Comparison of ENCODE assay signal across 8 cellular contexts in genomic region chr10:102642553-102643345, GRCh38. TPM values are rescaled to one million over a fixed set of nuclear protein-coding genes. Genes with fewer than 3 reads are reported as not detected.
DNase-seq lines count a peak whose midpoint lies in the region; ATAC-seq and TF ChIP-seq lines count a peak whose summit lies in the region.

No MANE protein-coding gene starts in this region.

- intact Hi-C loops in CD8-positive, alpha-beta T cell (cut with DNase I, micrococcal nuclease): loop anchor here (1.0 to 10.0 kb wide), 16 partner anchors 29 to 1288 kb away; partner anchors contain the start of genes NFKB2 (in 2 of the 2), OGA (in 2 of the 2), WBP1L (in 2 of the 2) and ACTR1A (in 1 of the 2)
- intact Hi-C loops in HCT116 (cut with micrococcal nuclease) (loop anchor here (2.0 to 5.0 kb wide), 2 partner anchors 38 to 1580 kb away; partner anchors contain the start of gene KAZALD1), OCI-LY7 (cut with micrococcal nuclease; ENCODE audit: unreplicated experiment) (loop anchor here (5.0 to 10.0 kb wide), 2 partner anchors 810 to 948 kb away; partner anchors contain the start of gene FBXW4)

- H3K27me3 ChIP-seq in CD8-positive, alpha-beta T cell (ENCODE audit: insufficient read depth, low read length): no peaks in the 10 kb centered on the region
- H3K27me3 ChIP-seq in HCT116 (ENCODE audit: insufficient read depth, low read length) (no peaks in the 10 kb centered on the region), neuron (ENCODE audit: insufficient read depth, low read length) (no peaks in the 10 kb centered on the region)

- H3K36me3 ChIP-seq in CD8-positive, alpha-beta T cell (ENCODE audit: insufficient read depth, low read length): no peaks in the 10 kb centered on the region
- peaks cover 2 to 5% of the 10 kb centered on the region in 2 experiments; a peak in 1 of 4 replicates for H3K36me3 ChIP-seq in HCT116 (ENCODE audit: control insufficient read depth in 1 of 2, insufficient read depth in 2 of 2, low read length in 2 of 2)
- H3K36me3 ChIP-seq in OCI-LY7 (ENCODE audit: insufficient read depth, low read length): peaks cover 14% of the 10 kb centered on the region; the same call in 1 of the 2 replicates
- H3K36me3 ChIP-seq in neuron (ENCODE audit: insufficient read depth, low read length): peaks cover 7% of the 10 kb centered on the region

- no peaks in the 10 kb centered on the region for H3K9me2 ChIP-seq in HCT116 (ENCODE audit: insufficient read depth)
- H3K9me2 ChIP-seq in OCI-LY7 (ENCODE audit: insufficient read depth, low read length): no peaks in the 10 kb centered on the region

- peak overlapping the region; percentile 81 for H3K4me3 ChIP-seq in CD8-positive, alpha-beta T cell (ENCODE audit: low read depth, low read length)
- H3K4me3 ChIP-seq in HCT116 (replicated peaks in 1 of 2; ENCODE audit: low read depth in 1 of 2, low read length in 2 of 2): peak overlapping the region; percentile 79 to 97
- peak overlapping the region; percentile 84 for H3K4me3 ChIP-seq in OCI-LY7 (ENCODE audit: low read depth, low read length, poor library complexity, severe bottlenecking)
- H3K4me3 ChIP-seq in neuron (ENCODE audit: low read length): peak overlapping the region; percentile 92

- H3K9me3 Mint-ChIP-seq in CD8-positive, alpha-beta T cell: no peaks in the 10 kb centered on the region

- peak in 6 of 7 experiments; percentile 46 to 62 (median 53) for DNase-seq in CD8-positive, alpha-beta T cell
- DNase-seq in HCT116 (ENCODE audit: low read depth, low spot score): peak; percentile 29
- DNase-seq in OCI-LY7 (ENCODE audit: low spot score): peak; percentile 61
- DNase-seq in activated naive CD4-positive, alpha-beta T cell treated with Interleukin-2 at 50 U/mL for 16 hours: peak; percentile 48
- DNase-seq in foreskin melanocyte: peak; percentile 44
- DNase-seq in OCI-M2 (lab: John Stamatoyannopoulos, UW; ENCODE audit: unreplicated experiment): no peak

- no peak for TF ChIP-seq CTCF in CD8-positive, alpha-beta T cell (IDR thresholded peaks at IDR 0.05)
- TF ChIP-seq CTCF in HCT116 (IDR thresholded peaks at IDR 0.05 in 2 of 3, conservative IDR thresholded peaks at IDR 0.05 in 1 of 3; ENCODE audit: borderline replicate concordance in 1 of 3, insufficient read depth in 1 of 3, low read depth in 2 of 3, low read length in 2 of 3): 0 out of 6 replicates have a peak, but pooled peaks of 1 of the 3 experiments have one; percentile 6
- peak; percentile 33; the same call in 1 of the 2 replicates for TF ChIP-seq CTCF in OCI-LY7 (conservative IDR thresholded peaks at IDR 0.05; ENCODE audit: low read length)

- H3K79me2 ChIP-seq in HCT116 (ENCODE audit: insufficient read depth, low read length) (peaks cover 35% of the 10 kb centered on the region), OCI-LY7 (ENCODE audit: insufficient read depth, low read depth, low read length) (peaks cover 32% of the 10 kb centered on the region)

- H4K20me1 ChIP-seq in HCT116 (ENCODE audit: insufficient read depth): no peaks in the 10 kb centered on the region; the same call in 1 of the 2 replicates
- H4K20me1 ChIP-seq in OCI-LY7 (ENCODE audit: insufficient read depth, low read length): no peaks in the 10 kb centered on the region

- peak overlapping the region; percentile 96 for H3K27ac Mint-ChIP-seq in CD8-positive, alpha-beta T cell

- TF ChIP-seq RAD21 in HCT116 (IDR thresholded peaks at IDR 0.05; ENCODE audit: low read depth): no peak

- CTCF ChIA-PET in CD8-positive, alpha-beta T cell (lab: Charles Lee): interaction anchor here (1.0 to 1.8 kb wide), 5 partner anchors 13 to 219 kb away, joined by 3 to 5 read pairs (median 3); no protein-coding TSS in a partner anchor
- CTCF ChIA-PET in HCT116 (lab: Charles Lee): interaction anchor here (0.8 to 1.8 kb wide), 6 partner anchors 10 to 191 kb away, joined by 3 to 4 read pairs (median 4); partner anchors contain the start of gene C10orf95
- CTCF ChIA-PET in OCI-LY7 (lab: Charles Lee; ENCODE audit: unreplicated experiment): no interaction called here

- peak overlapping the region; percentile 91 for H3K4me3 Mint-ChIP-seq in CD8-positive, alpha-beta T cell

- no peaks in the 10 kb centered on the region for H3K27me3 Mint-ChIP-seq in CD8-positive, alpha-beta T cell (ENCODE audit: low read depth)

- POLR2A ChIA-PET in CD8-positive, alpha-beta T cell (lab: Charles Lee): interaction anchor here (0.7 to 1.8 kb wide), 12 partner anchors 10 to 824 kb away, joined by 3 to 13 read pairs (median 5); partner anchors contain the start of genes ARL3, OGA, SFXN2 and SUFU
- POLR2A ChIA-PET in HCT116 (lab: Charles Lee): interaction anchor here (0.7 to 1.1 kb wide), 5 partner anchors 16 to 769 kb away, joined by 3 to 7 read pairs (median 3); partner anchors contain the start of gene FBXL15
- POLR2A ChIA-PET in OCI-LY7 (lab: Charles Lee): interaction anchor here (0.6 to 0.9 kb wide), 7 partner anchors 9 to 721 kb away, joined by 3 to 5 read pairs (median 3); no protein-coding TSS in a partner anchor

- peak overlapping the region; percentile 67 for H3K9ac ChIP-seq in HCT116 (ENCODE audit: low read length)

- peak; percentile 16 for TF ChIP-seq POLR2A in HCT116 (IDR thresholded peaks at IDR 0.05; ENCODE audit: borderline replicate concordance, extremely low read depth, insufficient read depth, insufficient read length)

- peak overlapping the region; percentile 71 for H3K27ac ChIP-seq in CD8-positive, alpha-beta T cell (ENCODE audit: low read depth, low read length)
- peak overlapping the region; percentile 86 for H3K27ac ChIP-seq in HCT116 (ENCODE audit: low read depth, low read length)
- H3K27ac ChIP-seq in OCI-LY7 (ENCODE audit: low read depth, low read length, poor library complexity, severe bottlenecking): peak overlapping the region; percentile 95

- RAD21 ChIA-PET in HCT116 (lab: Charles Lee; ENCODE audit: low non-redundant PET in 1 of 2, low total read pairs in 2 of 2, uncharacterized antibody in 2 of 2, unreplicated experiment in 2 of 2): no interaction called here

- H3K4me1 ChIP-seq in CD8-positive, alpha-beta T cell (ENCODE audit: insufficient read depth, low read length): peaks cover 19% of the 10 kb centered on the region
- H3K4me1 ChIP-seq in HCT116 (ENCODE audit: control insufficient read depth in 1 of 2, insufficient read depth in 2 of 2, low read length in 2 of 2) (peaks cover 17 to 41% of the 10 kb centered on the region in 2 experiments), OCI-LY7 (ENCODE audit: insufficient read depth, low read length, poor library complexity, severe bottlenecking) (peaks cover 18% of the 10 kb centered on the region), neuron (ENCODE audit: insufficient read depth, low read length) (peaks cover 20% of the 10 kb centered on the region)

- BruUV-seq in HCT116 (replicated peaks; lab: Mats Ljungman, UMichigan): TSS peak; percentile 32
- BruUV-seq in OCI-LY7 (replicated peaks; lab: Mats Ljungman, UMichigan): TSS peak; percentile 49

- H3K4me1 Mint-ChIP-seq in CD8-positive, alpha-beta T cell (ENCODE audit: low read depth): peaks cover 33% of the 10 kb centered on the region

- no peaks in the 10 kb centered on the region for H3K9me3 ChIP-seq in CD8-positive, alpha-beta T cell (ENCODE audit: low read length)
- no peaks in the 10 kb centered on the region for H3K9me3 ChIP-seq in HCT116 (ENCODE audit: control insufficient read depth in 1 of 2, insufficient read depth in 1 of 2, low read depth in 1 of 2, low read length in 2 of 2)
- H3K9me3 ChIP-seq in OCI-LY7 (ENCODE audit: low read length): no peaks in the 10 kb centered on the region
- no peaks in the 10 kb centered on the region for H3K9me3 ChIP-seq in neuron (ENCODE audit: low read length)

- H3K36me3 Mint-ChIP-seq in CD8-positive, alpha-beta T cell: peaks cover 15% of the 10 kb centered on the region

- no peak overlapping the region for H2AFZ ChIP-seq in HCT116 (ENCODE audit: low read depth, low read length, poor library complexity, severe bottlenecking)
- peak overlapping the region; percentile 23; the same call in 1 of the 2 replicates for H2AFZ ChIP-seq in OCI-LY7 (ENCODE audit: low read length)
- H2AFZ ChIP-seq in neuron (ENCODE audit: low read depth, low read length): no peak overlapping the region

- peak; percentile 2 for ATAC-seq in CD8-positive, alpha-beta T cell
- ATAC-seq in HCT116: no peak
- ATAC-seq in HG03108 (IDR thresholded peaks at IDR 0.05; ENCODE audit: unreplicated experiment): no peak

- H3K4me2 ChIP-seq in HCT116 (ENCODE audit: low read length) (peak overlapping the region; percentile 95), OCI-LY7 (ENCODE audit: low read length) (peak overlapping the region; percentile 82)

TF ChIP-seq in HCT116, 20 proteins besides CTCF, POLR2A, EP300 and RAD21:
- TF ChIP-seq CBX3 (IDR thresholded peaks at IDR 0.05; ENCODE audit: low read depth) (no peak), MAX (IDR thresholded peaks at IDR 0.05) (no peak), JUND (IDR thresholded peaks at IDR 0.05) (no peak), ZNF274 (IDR thresholded peaks at IDR 0.05; ENCODE audit: low read depth, low read length) (no peak), YY1 (IDR thresholded peaks at IDR 0.05; ENCODE audit: extremely low read depth, insufficient replicate concordance, low read depth, low read length) (peak; percentile 82), POLR2AphosphoS5 (IDR thresholded peaks at IDR 0.05; ENCODE audit: low read depth, low read length) (no peak), SP1 (IDR thresholded peaks at IDR 0.05; ENCODE audit: low read depth) (no peak)

RNA-seq across cellular contexts. Expression of gene TRIM8, which starts 1.5 kb away (rescaled TPM):
- 10 to 100 TPM; 47.9 to 53.1 TPM for total RNA-seq in CD8-positive, alpha-beta T cell
- total RNA-seq in HCT116 (2021; ENCODE audit: unreplicated experiment) (91.6 TPM), OCI-LY7 (2022) (73.1 and 92.1 TPM in 2 replicates)
- 131 and 143 TPM in 2 replicates for polyA plus RNA-seq in HCT116 (2012)
- total RNA-seq in OCI-LY7 (2014; rRNA removed; shearing (Covaris generic)): 54.2 and 67.3 TPM in 2 replicates
